Comparison of ENCODE assay signal across 1 cellular context in the genomic region with DNA sequence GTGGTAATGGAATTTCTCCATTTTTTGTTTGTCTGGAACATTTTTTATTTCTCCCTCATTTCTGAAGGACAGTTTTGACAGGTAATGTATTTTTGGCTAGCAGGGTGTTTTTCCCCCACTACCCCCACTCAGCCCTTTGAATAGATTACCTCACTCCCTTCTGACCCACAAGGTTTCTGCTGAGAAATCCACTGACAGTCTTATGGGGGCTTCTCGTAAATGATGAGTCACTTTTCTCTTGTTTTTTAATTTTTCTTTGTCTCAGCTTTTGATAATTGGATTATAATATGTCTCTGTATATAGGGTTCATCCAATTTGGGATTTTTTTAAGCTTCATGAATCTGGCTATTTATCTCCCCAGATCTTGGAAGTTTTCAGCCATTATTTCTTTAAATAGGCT.
TF ChIP-seq lines count a peak whose summit lies in the region.

No MANE protein-coding gene starts in this region.

TF ChIP-seq in HCT116, 20 proteins besides CTCF, POLR2A, EP300 and RAD21 (continued from another document):
- TF ChIP-seq, protein P1, sequence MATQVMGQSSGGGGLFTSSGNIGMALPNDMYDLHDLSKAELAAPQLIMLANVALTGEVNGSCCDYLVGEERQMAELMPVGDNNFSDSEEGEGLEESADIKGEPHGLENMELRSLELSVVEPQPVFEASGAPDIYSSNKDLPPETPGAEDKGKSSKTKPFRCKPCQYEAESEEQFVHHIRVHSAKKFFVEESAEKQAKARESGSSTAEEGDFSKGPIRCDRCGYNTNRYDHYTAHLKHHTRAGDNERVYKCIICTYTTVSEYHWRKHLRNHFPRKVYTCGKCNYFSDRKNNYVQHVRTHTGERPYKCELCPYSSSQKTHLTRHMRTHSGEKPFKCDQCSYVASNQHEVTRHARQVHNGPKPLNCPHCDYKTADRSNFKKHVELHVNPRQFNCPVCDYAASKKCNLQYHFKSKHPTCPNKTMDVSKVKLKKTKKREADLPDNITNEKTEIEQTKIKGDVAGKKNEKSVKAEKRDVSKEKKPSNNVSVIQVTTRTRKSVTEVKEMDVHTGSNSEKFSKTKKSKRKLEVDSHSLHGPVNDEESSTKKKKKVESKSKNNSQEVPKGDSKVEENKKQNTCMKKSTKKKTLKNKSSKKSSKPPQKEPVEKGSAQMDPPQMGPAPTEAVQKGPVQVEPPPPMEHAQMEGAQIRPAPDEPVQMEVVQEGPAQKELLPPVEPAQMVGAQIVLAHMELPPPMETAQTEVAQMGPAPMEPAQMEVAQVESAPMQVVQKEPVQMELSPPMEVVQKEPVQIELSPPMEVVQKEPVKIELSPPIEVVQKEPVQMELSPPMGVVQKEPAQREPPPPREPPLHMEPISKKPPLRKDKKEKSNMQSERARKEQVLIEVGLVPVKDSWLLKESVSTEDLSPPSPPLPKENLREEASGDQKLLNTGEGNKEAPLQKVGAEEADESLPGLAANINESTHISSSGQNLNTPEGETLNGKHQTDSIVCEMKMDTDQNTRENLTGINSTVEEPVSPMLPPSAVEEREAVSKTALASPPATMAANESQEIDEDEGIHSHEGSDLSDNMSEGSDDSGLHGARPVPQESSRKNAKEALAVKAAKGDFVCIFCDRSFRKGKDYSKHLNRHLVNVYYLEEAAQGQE (IDR thresholded peaks at IDR 0.05; ENCODE audit: low read depth), result no peak
- TF ChIP-seq YY1 (IDR thresholded peaks at IDR 0.05; ENCODE audit: extremely low read depth, insufficient replicate concordance, low read depth, low read length) (no peak), EZH2 (IDR thresholded peaks at IDR 0.05) (no peak), ZNF274 (IDR thresholded peaks at IDR 0.05; ENCODE audit: low read depth, low read length) (no peak)
